8 cellular contexts compared by ENCODE assay signal in the genomic region with DNA sequence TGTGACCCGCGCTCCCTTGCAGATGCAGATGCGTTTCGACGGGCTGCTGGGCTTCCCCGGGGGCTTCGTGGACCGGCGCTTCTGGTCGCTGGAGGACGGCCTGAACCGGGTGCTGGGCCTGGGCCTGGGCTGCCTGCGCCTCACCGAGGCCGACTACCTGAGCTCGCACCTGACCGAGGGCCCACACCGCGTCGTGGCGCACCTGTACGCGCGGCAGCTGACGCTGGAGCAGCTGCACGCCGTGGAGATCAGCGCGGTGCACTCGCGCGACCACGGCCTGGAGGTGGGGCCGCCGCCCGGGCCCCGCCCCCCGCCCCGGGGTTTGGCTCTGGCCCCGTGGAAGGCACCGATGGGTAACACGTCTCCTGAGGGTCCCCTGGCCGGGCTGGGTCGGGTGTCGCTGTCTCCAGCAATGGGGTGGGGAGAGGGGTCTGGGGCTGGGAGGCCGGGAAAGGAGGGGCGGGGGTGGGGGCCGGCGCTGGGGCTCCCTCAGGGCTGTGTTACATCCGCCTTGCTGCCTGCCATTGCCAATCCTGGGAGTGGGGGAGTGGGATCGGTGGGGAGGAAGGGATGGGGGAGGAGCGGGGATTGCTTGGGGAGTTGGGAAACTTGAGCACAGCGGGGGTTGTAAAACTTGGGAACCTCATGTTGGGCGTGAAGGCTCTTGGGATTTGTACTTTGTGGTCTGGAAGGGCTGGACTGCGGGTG. TPM values are rescaled to one million over a fixed set of nuclear protein-coding genes. Genes with fewer than 3 reads are reported as not detected.
DNase-seq lines count a peak whose midpoint lies in the region; TF ChIP-seq lines count a peak whose summit lies in the region.

No MANE protein-coding gene starts in this region.

- in situ Hi-C loops in HAP-1 (cut with MboI; ENCODE audit: low sequenced_read_pairs) = no loop called here

- H3K9me3 ChIP-seq in HAP-1 = no peaks in the 10 kb centered on the region
- no peaks in the 10 kb centered on the region for H3K9me3 ChIP-seq in right atrium auricular region
- H3K9me3 ChIP-seq in sigmoid colon = no peaks in the 10 kb centered on the region

- H3K27me3 ChIP-seq in HAP-1 (ENCODE audit: low read depth) = no peaks in the 10 kb centered on the region
- H3K27me3 ChIP-seq in right atrium auricular region = no peaks in the 10 kb centered on the region
- no peaks in the 10 kb centered on the region for H3K27me3 ChIP-seq in sigmoid colon

- peak overlapping the region; percentile 92 for H3K27ac ChIP-seq in angular gyrus (ENCODE audit: low read depth, low read length)
- peak overlapping the region; percentile 93 to 95 for H3K27ac ChIP-seq in right atrium auricular region
- H3K27ac ChIP-seq in sigmoid colon = peak overlapping the region; percentile 88 to 93 (median 91)

- peaks cover 47% of the 10 kb centered on the region for H3K36me3 ChIP-seq in HAP-1 (replicated peaks)
- H3K36me3 ChIP-seq in right atrium auricular region = peaks cover 34% of the 10 kb centered on the region
- peaks cover 6 to 45% (median 20%) of the 10 kb centered on the region in 4 donors for H3K36me3 ChIP-seq in sigmoid colon

- intact Hi-C loops in sigmoid colon (cut with DNase I) = loop anchor here (2.0 kb wide), 2 partner anchors 41 to 77 kb away; a partner anchor contains a TSS

- H3K4me1 ChIP-seq in HAP-1 (peaks cover 5% of the 10 kb centered on the region), right atrium auricular region (peaks cover 0 to 42% of the 10 kb centered on the region in 2 donors), sigmoid colon (peaks cover 0 to 38% (median 32%) of the 10 kb centered on the region in 4 donors)

- no peak for TF ChIP-seq POLR2A in sigmoid colon (IDR thresholded peaks at IDR 0.05)

- DNase-seq in COLO668 (lab: John Stamatoyannopoulos, UW; ENCODE audit: unreplicated experiment) = peak; percentile 75
- DNase-seq in HAP-1 (ENCODE audit: low spot score in 2 of 2) = peak in 1 of 2 experiments; percentile 60
- peak; percentile 28 for DNase-seq in RKO (ENCODE audit: low spot score)
- DNase-seq in right atrium auricular region (ENCODE audit: low spot score) = no peak
- DNase-seq in sigmoid colon = peak; percentile 81
- DNase-seq in NCI-H2107 treated with DMSO at 0.1 percent for 48 hours (lab: John Stamatoyannopoulos, UW; ENCODE audit: unreplicated experiment) = no peak
- no peak for DNase-seq in midbrain (lab: John Stamatoyannopoulos, UW)

- TF ChIP-seq EP300 in sigmoid colon (IDR thresholded peaks at IDR 0.05) = no peak

- TF ChIP-seq CTCF in right atrium auricular region (IDR thresholded peaks at IDR 0.05) = no peak
- TF ChIP-seq CTCF in sigmoid colon (IDR thresholded peaks at IDR 0.05) = no peak

- H3K4me3 ChIP-seq in HAP-1 (peak overlapping the region; percentile 79), right atrium auricular region (peak overlapping the region; percentile 94 to 100), sigmoid colon (peak overlapping the region; percentile 74 to 93 (median 88))

- WGBS in sigmoid colon, 2 donors = 1 to 2% methylated on average over 55 of the region's 55 CpGs

RNA-seq across cellular contexts. Expression of a gene that starts 0.7 kb away (rescaled TPM):
- total RNA-seq in right atrium auricular region (10 to 100 TPM; 25.5 to 61.5 TPM), sigmoid colon (10 to 100 TPM; 16.6 to 21.8 (median 18.6) TPM)
- polyA plus RNA-seq in sigmoid colon = 10 to 100 TPM; 53.7 to 75.1 (median 61.9) TPM

RNA-seq across cellular contexts. Expression of a gene that starts 40.0 kb away (rescaled TPM):
- total RNA-seq in right atrium auricular region = 10 to 100 TPM in 1 of 2 donors, 1 to 10 TPM in 1; 6.7 to 13.5 TPM
- total RNA-seq in sigmoid colon = 10 to 100 TPM; 20.3 to 30.7 (median 23.8) TPM
- 10 to 100 TPM in 1 of 3 donors, 1 to 10 TPM in 2; 3.9 to 20.8 (median 9.6) TPM for polyA plus RNA-seq in sigmoid colon

RNA-seq across cellular contexts. Expression of a gene that starts 40.2 kb away (rescaled TPM):
- total RNA-seq in right atrium auricular region = under 1 TPM; 0.39 to 0.44 TPM
- under 1 TPM; 0.14 to 0.83 (median 0.43) TPM for total RNA-seq in sigmoid colon
- polyA plus RNA-seq in sigmoid colon = 1 to 10 TPM in 1 of 3 donors, under 1 TPM in 2; 0.60 to 1.2 (median 0.73) TPM

Comparison
In these comparisons a context has a peak if more than half of its experiments do, and no peak if none do; other contexts are left out.
1. DNase-seq: peak in COLO668 (single experiment), RKO (single experiment) and sigmoid colon (single experiment); none in right atrium auricular region (single experiment), NCI-H2107 treated with DMSO at 0.1 percent for 48 hours (single experiment) and midbrain (single experiment).
2. Peak in every context shown above with its lines, with median percentiles within 50 percentile points of each other: H3K4me3 ChIP-seq and H3K27ac ChIP-seq.